8 cellular contexts compared by ENCODE assay signal in genomic region chr7:1530946-1531262, GRCh38. TPM values are rescaled to one million over a fixed set of nuclear protein-coding genes. Genes with fewer than 3 reads are reported as not detected.
DNase-seq lines count a peak whose midpoint lies in the region; ATAC-seq and TF ChIP-seq lines count a peak whose summit lies in the region.

No MANE protein-coding gene starts in this region.

- H3K9me3 ChIP-seq in ovary = no peaks in the 10 kb centered on the region

- ATAC-seq in HG02970 (IDR thresholded peaks at IDR 0.05; ENCODE audit: low FRiP score, unreplicated experiment) (peak; percentile 28), HG03439 (IDR thresholded peaks at IDR 0.05; ENCODE audit: unreplicated experiment) (no peak)

- H3K27ac ChIP-seq in ovary = peak overlapping the region; percentile 83 to 99

- WGBS in ovary, 3 donors = 0% methylated on average over 24 to 44 of the region's 45 CpGs; no CpG with 5 or more reads in 1 of the 3 donors

- intact Hi-C loops in ovary (cut with DNase I) = no loop called here

- peaks cover 16% of the 10 kb centered on the region for H3K4me1 ChIP-seq in ovary (ENCODE audit: insufficient read depth)

- H3K4me3 ChIP-seq in GM12864 (ENCODE audit: low read depth, low read length) = peak overlapping the region; percentile 81
- H3K4me3 ChIP-seq in cardiac fibroblast (replicated peaks in 1 of 2; ENCODE audit: low read depth in 2 of 2, low read length in 2 of 2) = peak overlapping the region; percentile 68 to 72
- H3K4me3 ChIP-seq in ovary = peak overlapping the region; percentile 51

- TF ChIP-seq CTCF in GM12864 (IDR thresholded peaks at IDR 0.05; ENCODE audit: low read depth, low read length, missing control alignments) (no peak), cardiac fibroblast (IDR thresholded peaks at IDR 0.05; ENCODE audit: low read depth, low read length) (no peak), ovary (IDR thresholded peaks at IDR 0.05) (no peak)

- CTCF ChIA-PET in HEK293T (lab: Yijun Ruan, JAX) = no interaction called here

- POLR2A ChIA-PET in HEK293T (lab: Yijun Ruan, JAX) = no interaction called here

- no peak for TF ChIP-seq EP300 in ovary (IDR thresholded peaks at IDR 0.05)

- TF ChIP-seq POLR2A in ovary (IDR thresholded peaks at IDR 0.05) = no peak

- no peak for DNase-seq in GM12864 (ENCODE audit: low read depth)
- no peak for DNase-seq in cardiac fibroblast (ENCODE audit: low read depth in 2 of 2)
- no peak for DNase-seq in ovary
- no peak for DNase-seq in HEK293T (ENCODE audit: extremely low spot score)
- DNase-seq in retina = no peak
- DNase-seq in NCI-H2171 (lab: John Stamatoyannopoulos, UW) = no peak

- no peaks in the 10 kb centered on the region for H3K36me3 ChIP-seq in ovary

- H3K27me3 ChIP-seq in ovary = no peaks in the 10 kb centered on the region

TF ChIP-seq in HEK293T, 16 proteins besides CTCF, POLR2A, EP300 and RAD21:
- TF ChIP-seq SP1 (IDR thresholded peaks at IDR 0.05) = no peak
- no peak for TF ChIP-seq ELF4 (IDR thresholded peaks at IDR 0.05)
- TF ChIP-seq CTBP1 (IDR thresholded peaks at IDR 0.05; ENCODE audit: borderline replicate concordance) = no peak
- no peak for TF ChIP-seq FOXM1 (IDR thresholded peaks at IDR 0.05; ENCODE audit: borderline replicate concordance)
- no peak for TF ChIP-seq TARDBP (IDR thresholded peaks at IDR 0.05)
- no peak for TF ChIP-seq FOXK2 (IDR thresholded peaks at IDR 0.05)
- TF ChIP-seq ZNF384 (IDR thresholded peaks at IDR 0.05) = no peak
- no peak for TF ChIP-seq FOXA1 (IDR thresholded peaks at IDR 0.05)
- no peak for TF ChIP-seq L3MBTL2 (conservative IDR thresholded peaks at IDR 0.05)
- no peak for TF ChIP-seq HDGF (IDR thresholded peaks at IDR 0.05; ENCODE audit: borderline replicate concordance)
- TF ChIP-seq NFRKB (IDR thresholded peaks at IDR 0.05) = no peak
- no peak for TF ChIP-seq BHLHE40 (IDR thresholded peaks at IDR 0.05; ENCODE audit: borderline replicate concordance)
- no peak for TF ChIP-seq ARNT (IDR thresholded peaks at IDR 0.05)
- TF ChIP-seq LEF1 (IDR thresholded peaks at IDR 0.05; ENCODE audit: borderline replicate concordance) = no peak
- TF ChIP-seq PKNOX1 (IDR thresholded peaks at IDR 0.05) = no peak
- no peak for TF ChIP-seq SUZ12 (IDR thresholded peaks at IDR 0.05)

RNA-seq across cellular contexts. Expression of gene MAFK, which starts 0.4 kb away (rescaled TPM):
- total RNA-seq in ovary = 10 to 100 TPM; 10.5 to 42.0 (median 18.7) TPM
- polyA plus RNA-seq in ovary = 10 to 100 TPM in 1 of 2 donors, 1 to 10 TPM in 1; 1.8 to 22.9 TPM

RNA-seq across cellular contexts. Expression of gene TMEM184A, which starts 25.1 kb away (rescaled TPM):
- 1 to 10 TPM in 5 of 7 donors, under 1 TPM in 1, not detected in 1; 0.05 to 8.4 (median 1.6) TPM for total RNA-seq in ovary
- polyA plus RNA-seq in ovary = under 1 TPM in 1 of 2 donors, not detected in 1; 0.13 TPM

RNA-seq across cellular contexts. Expression of gene INTS1, which starts 26.7 kb away (rescaled TPM):
- 10 to 100 TPM; 28.5 to 80.5 (median 70.6) TPM for total RNA-seq in ovary
- polyA plus RNA-seq in ovary = 10 to 100 TPM in 1 of 2 donors, 1 to 10 TPM in 1; 1.9 to 48.7 TPM

RNA-seq across cellular contexts. Expression of gene PSMG3, which starts 38.9 kb away (rescaled TPM):
- 10 to 100 TPM; 15.6 to 34.5 (median 18.6) TPM for total RNA-seq in ovary
- 10 to 100 TPM; 12.7 to 29.9 TPM for polyA plus RNA-seq in ovary
